8 cellular contexts compared by ENCODE assay signal in genomic region chr20:62120990-62121775, GRCh38. TPM values are rescaled to one million over a fixed set of nuclear protein-coding genes. Genes with fewer than 3 reads are reported as not detected.
DNase-seq lines count a peak whose midpoint lies in the region; ATAC-seq and TF ChIP-seq lines count a peak whose summit lies in the region.

No MANE protein-coding gene starts in this region.

- H3K9me3 ChIP-seq in HEK293 (ENCODE audit: control insufficient read depth, insufficient read depth, low read depth, low read length) (no peaks in the 10 kb centered on the region), lung (ENCODE audit: control insufficient read depth in 2 of 2, insufficient read depth in 1 of 2, low read length in 1 of 2) (peaks cover 0 to 8% of the 10 kb centered on the region in 2 donors), tibial artery (no peaks in the 10 kb centered on the region)

- TF ChIP-seq CTCF in HEK293 (tag by site-specific recombination; IDR thresholded peaks at IDR 0.05) (no peak), cardiac fibroblast (IDR thresholded peaks at IDR 0.05; ENCODE audit: low read depth, low read length) (no peak), lung (IDR thresholded peaks at IDR 0.05; ENCODE audit: control extremely low read depth, extremely low read depth) (no peak), tibial artery (IDR thresholded peaks at IDR 0.05) (no peak)

- intact Hi-C loops in tibial artery (cut with DNase I; ENCODE audit: low total_unique reads): loop anchor here (5.0 kb wide), 1 partner anchor 54 kb away; the partner anchor contains the start of gene TAF4

- CTCF ChIA-PET in HEK293 (lab: Yijun Ruan, JAX): interaction anchor here (0.8 to 1.1 kb wide), 2 partner anchors 35 to 110 kb away, joined by 3 to 4 read pairs; no protein-coding TSS in a partner anchor

- peak; percentile 39 for DNase-seq in NCI-H2029 treated with DMSO at 0.1 percent for 48 hours (lab: John Stamatoyannopoulos, UW)
- no peak for DNase-seq in NCI-H2029 (lab: John Stamatoyannopoulos, UW)
- peak; percentile 66 for DNase-seq in NOMO-1 treated with DMSO at 0.1 percent for 48 hours (lab: John Stamatoyannopoulos, UW; ENCODE audit: unreplicated experiment)
- peak; percentile 74 to 75 for DNase-seq in cardiac fibroblast (ENCODE audit: low read depth in 2 of 2)
- DNase-seq in lung (ENCODE audit: low spot score): no peak
- DNase-seq in tibial artery: peak in 1 of 2 donors; percentile 46
- no peak for DNase-seq in UCSD-AML1 (lab: John Stamatoyannopoulos, UW; ENCODE audit: unreplicated experiment)

- H3K4me1 ChIP-seq in HEK293 (ENCODE audit: control insufficient read depth, insufficient read depth, low read length): no peaks in the 10 kb centered on the region
- peaks cover 0 to 9% of the 10 kb centered on the region in 2 donors for H3K4me1 ChIP-seq in lung (ENCODE audit: control insufficient read depth in 2 of 2, insufficient read depth in 2 of 2, low read length in 2 of 2)
- H3K4me1 ChIP-seq in tibial artery: peaks cover 0 to 39% (median 36%) of the 10 kb centered on the region in 4 donors

- H3K36me3 ChIP-seq in HEK293 (ENCODE audit: control insufficient read depth in 2 of 2, insufficient read depth in 1 of 2, low read length in 2 of 2) (peaks cover 10 to 27% of the 10 kb centered on the region in 2 experiments; a peak in 2 of 3 replicates), lung (ENCODE audit: control insufficient read depth in 2 of 2, insufficient read depth in 2 of 2, low read length in 2 of 2) (peaks cover 3 to 12% of the 10 kb centered on the region in 2 donors), tibial artery (peaks cover 11 to 19% (median 18%) of the 10 kb centered on the region in 3 donors)

- no peaks in the 10 kb centered on the region for H3K27me3 ChIP-seq in lung (ENCODE audit: control insufficient read depth, insufficient read depth)
- H3K27me3 ChIP-seq in tibial artery: peaks cover 0 to 15% of the 10 kb centered on the region in 2 donors

- H3K27ac ChIP-seq in HEK293 (ENCODE audit: extremely low read depth, low read depth, low read length): peak overlapping the region; percentile 78
- H3K27ac ChIP-seq in lung (ENCODE audit: low read depth in 1 of 2, low read length in 1 of 2): peak overlapping the region; percentile 94 to 98
- peak overlapping the region; percentile 90 to 95 for H3K27ac ChIP-seq in tibial artery

- POLR2A ChIA-PET in HEK293 (lab: Yijun Ruan, JAX): interaction anchor here (0.8 to 2.6 kb wide), 8 partner anchors 14 to 266 kb away, joined by 3 to 22 read pairs (median 5); partner anchors contain the start of genes RPS21 and TAF4

- H3K4me3 ChIP-seq in HEK293 (ENCODE audit: low read depth, low read length) (peak overlapping the region; percentile 61), cardiac fibroblast (replicated peaks in 1 of 2; ENCODE audit: low read depth in 2 of 2, low read length in 2 of 2) (peak overlapping the region; percentile 52 to 67), lung (peak overlapping the region; percentile 57), tibial artery (peak overlapping the region; percentile 62 to 87)

- 19 to 20% methylated on average over 45 of the region's 45 CpGs for WGBS in lung, 2 donors

- no peak for ATAC-seq in lung (ENCODE audit: insufficient read depth, low FRiP score)

TF ChIP-seq in HEK293, 187 proteins besides CTCF, POLR2A, EP300 and RAD21 (continues in another document):
- TF ChIP-seq PRDM6 (tag by site-specific recombination; IDR thresholded peaks at IDR 0.05) (no peak), KLF17 (tag by site-specific recombination; IDR thresholded peaks at IDR 0.05) (peak; percentile 60; the same call in 1 of the 2 replicates), ZFHX2 (tag by site-specific recombination; conservative IDR thresholded peaks at IDR 0.05) (peak; percentile 91), SP2 (tag by site-specific recombination; IDR thresholded peaks at IDR 0.05) (peak; percentile 46), SP7 (tag by site-specific recombination; IDR thresholded peaks at IDR 0.05) (peak; percentile 76), EGR2 (tag by site-specific recombination; IDR thresholded peaks at IDR 0.05; ENCODE audit: low read depth) (peak; percentile 83), ZNF121 (tag by site-specific recombination; IDR thresholded peaks at IDR 0.05) (peak; percentile 85), KLF7 (tag by site-specific recombination; IDR thresholded peaks at IDR 0.05; ENCODE audit: borderline replicate concordance) (peak; percentile 17; the same call in 1 of the 2 replicates), ZBTB17 (tag by site-specific recombination; IDR thresholded peaks at IDR 0.05) (peak; percentile 32; the same call in 1 of the 2 replicates), ZNF16 (tag by site-specific recombination; IDR thresholded peaks at IDR 0.05; ENCODE audit: low read depth) (no peak)
- TF ChIP-seq, protein P1, sequence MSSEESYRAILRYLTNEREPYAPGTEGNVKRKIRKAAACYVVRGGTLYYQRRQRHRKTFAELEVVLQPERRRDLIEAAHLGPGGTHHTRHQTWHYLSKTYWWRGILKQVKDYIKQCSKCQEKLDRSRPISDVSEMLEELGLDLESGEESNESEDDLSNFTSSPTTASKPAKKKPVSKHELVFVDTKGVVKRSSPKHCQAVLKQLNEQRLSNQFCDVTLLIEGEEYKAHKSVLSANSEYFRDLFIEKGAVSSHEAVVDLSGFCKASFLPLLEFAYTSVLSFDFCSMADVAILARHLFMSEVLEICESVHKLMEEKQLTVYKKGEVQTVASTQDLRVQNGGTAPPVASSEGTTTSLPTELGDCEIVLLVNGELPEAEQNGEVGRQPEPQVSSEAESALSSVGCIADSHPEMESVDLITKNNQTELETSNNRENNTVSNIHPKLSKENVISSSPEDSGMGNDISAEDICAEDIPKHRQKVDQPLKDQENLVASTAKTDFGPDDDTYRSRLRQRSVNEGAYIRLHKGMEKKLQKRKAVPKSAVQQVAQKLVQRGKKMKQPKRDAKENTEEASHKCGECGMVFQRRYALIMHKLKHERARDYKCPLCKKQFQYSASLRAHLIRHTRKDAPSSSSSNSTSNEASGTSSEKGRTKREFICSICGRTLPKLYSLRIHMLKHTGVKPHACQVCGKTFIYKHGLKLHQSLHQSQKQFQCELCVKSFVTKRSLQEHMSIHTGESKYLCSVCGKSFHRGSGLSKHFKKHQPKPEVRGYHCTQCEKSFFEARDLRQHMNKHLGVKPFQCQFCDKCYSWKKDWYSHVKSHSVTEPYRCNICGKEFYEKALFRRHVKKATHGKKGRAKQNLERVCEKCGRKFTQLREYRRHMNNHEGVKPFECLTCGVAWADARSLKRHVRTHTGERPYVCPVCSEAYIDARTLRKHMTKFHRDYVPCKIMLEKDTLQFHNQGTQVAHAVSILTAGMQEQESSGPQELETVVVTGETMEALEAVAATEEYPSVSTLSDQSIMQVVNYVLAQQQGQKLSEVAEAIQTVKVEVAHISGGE (tag by site-specific recombination; conservative IDR thresholded peaks at IDR 0.05; ENCODE audit: low read depth): peak; percentile 87
- TF ChIP-seq, protein P2, sequence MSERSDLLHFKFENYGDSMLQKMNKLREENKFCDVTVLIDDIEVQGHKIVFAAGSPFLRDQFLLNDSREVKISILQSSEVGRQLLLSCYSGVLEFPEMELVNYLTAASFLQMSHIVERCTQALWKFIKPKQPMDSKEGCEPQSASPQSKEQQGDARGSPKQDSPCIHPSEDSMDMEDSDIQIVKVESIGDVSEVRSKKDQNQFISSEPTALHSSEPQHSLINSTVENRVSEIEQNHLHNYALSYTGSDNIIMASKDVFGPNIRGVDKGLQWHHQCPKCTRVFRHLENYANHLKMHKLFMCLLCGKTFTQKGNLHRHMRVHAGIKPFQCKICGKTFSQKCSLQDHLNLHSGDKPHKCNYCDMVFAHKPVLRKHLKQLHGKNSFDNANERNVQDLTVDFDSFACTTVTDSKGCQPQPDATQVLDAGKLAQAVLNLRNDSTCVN (tag by site-specific recombination; optimal IDR thresholded peaks at IDR 0.05): peak; percentile 76
- TF ChIP-seq, protein P3, sequence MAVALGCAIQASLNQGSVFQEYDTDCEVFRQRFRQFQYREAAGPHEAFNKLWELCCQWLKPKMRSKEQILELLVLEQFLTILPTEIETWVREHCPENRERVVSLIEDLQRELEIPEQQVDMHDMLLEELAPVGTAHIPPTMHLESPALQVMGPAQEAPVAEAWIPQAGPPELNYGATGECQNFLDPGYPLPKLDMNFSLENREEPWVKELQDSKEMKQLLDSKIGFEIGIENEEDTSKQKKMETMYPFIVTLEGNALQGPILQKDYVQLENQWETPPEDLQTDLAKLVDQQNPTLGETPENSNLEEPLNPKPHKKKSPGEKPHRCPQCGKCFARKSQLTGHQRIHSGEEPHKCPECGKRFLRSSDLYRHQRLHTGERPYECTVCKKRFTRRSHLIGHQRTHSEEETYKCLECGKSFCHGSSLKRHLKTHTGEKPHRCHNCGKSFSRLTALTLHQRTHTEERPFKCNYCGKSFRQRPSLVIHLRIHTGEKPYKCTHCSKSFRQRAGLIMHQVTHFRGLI (tag by site-specific recombination; IDR thresholded peaks at IDR 0.05): peak; percentile 44; the same call in 1 of the 2 replicates

RNA-seq across cellular contexts. Expression of gene LSM14B, which starts 1.1 kb away (rescaled TPM):
- 10 to 100 TPM; 31.7 to 41.7 TPM for total RNA-seq in lung
- polyA plus RNA-seq in lung: 10 to 100 TPM; 16.4 to 24.0 TPM

RNA-seq across cellular contexts. Expression of gene PSMA7, which starts 22.0 kb away (rescaled TPM):
- 100 to 1,000 TPM; 100 to 289 TPM for total RNA-seq in lung
- 100 to 1,000 TPM; 226 to 478 TPM for polyA plus RNA-seq in lung

RNA-seq across cellular contexts. Expression of gene SS18L1, which starts 22.4 kb away (rescaled TPM):
- 10 to 100 TPM; 15.1 to 24.1 TPM for total RNA-seq in lung
- polyA plus RNA-seq in lung: 10 to 100 TPM in 1 of 2 donors, 1 to 10 TPM in 1; 7.2 to 14.6 TPM

RNA-seq across cellular contexts. Expression of gene TAF4, which starts 55.5 kb away (rescaled TPM):
- 10 to 100 TPM; 14.6 to 20.3 TPM for total RNA-seq in lung
- polyA plus RNA-seq in lung: 1 to 10 TPM; 5.4 to 7.3 TPM

Comparison
In these comparisons a context has a peak if more than half of its experiments do, and no peak if none do; other contexts are left out.
1. DNase-seq: peak in NCI-H2029 treated with DMSO at 0.1 percent for 48 hours (single experiment), NOMO-1 treated with DMSO at 0.1 percent for 48 hours (single experiment) and cardiac fibroblast (2 of 2); none in NCI-H2029 (single experiment), lung (single experiment) and UCSD-AML1 (single experiment).
2. Peak in every context shown above with its lines, with median percentiles within 50 percentile points of each other: H3K27ac ChIP-seq and H3K4me3 ChIP-seq.